In genomic region chr7:138739859-138740258, GRCh38 we compare ENCODE assay signal across 18 cellular contexts. TPM values are rescaled to one million over a fixed set of nuclear protein-coding genes. Genes with fewer than 3 reads are reported as not detected.
"Had no signal": no experiment of that assay in that cellular context is flagged by ENCODE, and none has a peak within 500 bp of the region (broad histone marks: within the 10 kb centered on the region; RNA-seq: fewer than 3 reads in every experiment).

No MANE protein-coding gene starts in this region.

- H3K9ac ChIP-seq: SK-N-SH had no signal

- H3K27ac ChIP-seq: HL-60 had no signal

- DNase-seq: Karpas-422, KBM-7, MM.1S, NCI-H1092 treated with DMSO at 0.1 percent for 48 hours, NCI-H1436, NCI-H187, NCI-H2029, NCI-H2081 treated with DMSO at 0.1 percent for 48 hours, NCI-H2171 treated with DMSO at 0.1 percent for 48 hours, NCI-H345, NCI-H446 treated with DMSO at 0.1 percent for 48 hours, NCI-H510A treated with DMSO at 0.1 percent for 48 hours, NCI-H526, Right ventricle myocardium superior, RPMI8226, SK-N-SH had no signal

- H3K9me3 ChIP-seq: SK-N-SH had no signal

- H3K4me2 ChIP-seq: SK-N-SH had no signal

- H3K9me2 ChIP-seq: SK-N-SH had no signal

RNA-seq across cellular contexts. Expression of gene SVOPL, which starts 38.7 kb away (rescaled TPM):
- total RNA-seq: Right ventricle myocardium superior, SK-MEL-5 had no signal
- polyA plus RNA-seq: SK-N-SH had no signal

RNA-seq across cellular contexts. Expression of gene TMEM213, which starts 57.9 kb away (rescaled TPM):
- total RNA-seq: Right ventricle myocardium superior, SK-MEL-5 had no signal
- polyA plus RNA-seq: SK-N-SH had no signal

RNA-seq across cellular contexts. Expression of gene ATP6V0A4, which starts 58.1 kb away (rescaled TPM):
- total RNA-seq: Right ventricle myocardium superior had no signal
- polyA plus RNA-seq: SK-N-SH had no signal
